Comparison of ENCODE assay signal across 17 cellular contexts in the genomic region with DNA sequence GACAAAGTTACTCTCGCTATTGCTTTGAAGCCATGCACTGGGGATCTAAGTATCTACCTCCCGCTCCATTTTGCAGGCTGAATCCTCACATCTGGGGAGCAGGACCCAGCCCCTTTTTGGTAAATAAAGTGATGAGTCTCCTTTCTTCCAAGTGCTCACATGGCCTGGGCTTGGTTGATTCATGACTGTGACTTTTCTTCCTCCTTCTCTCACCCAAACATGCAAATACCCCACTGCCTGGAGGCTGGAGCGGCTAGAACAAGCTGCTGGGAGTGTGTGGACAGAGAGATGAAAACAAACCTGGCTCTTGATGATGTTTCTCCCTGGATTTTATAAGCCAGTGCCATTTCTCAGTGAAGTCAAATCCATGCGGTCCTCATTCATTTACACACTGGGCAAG.
"Had no signal": no experiment of that assay in that cellular context is flagged by ENCODE, and none has a peak within 500 bp of the region (broad histone marks: within the 10 kb centered on the region; RNA-seq: fewer than 3 reads in every experiment).

No MANE protein-coding gene starts in this region.

- H3K36me3 ChIP-seq: heart right ventricle, neural progenitor cell, pancreas, right lobe of liver, tibial artery, upper lobe of right lung had no signal

- H3K27ac Mint-ChIP-seq: dendritic cell treated with granulocyte-macrophage colony-stimulating factor and Interleukin-4, amounts not matched to agents 40 ng/mL and 50 ng/mL, for 4 days; natural killer cell; neural progenitor cell; progenitor cell of endocrine pancreas; stimulated activated effector memory CD8-positive, alpha-beta T cell treated with anti-CD3 and anti-CD28 coated beads, Interleukin-12 subunit alpha, Interleukin-12 subunit beta, amount 100 ng/mL, for 72 hours; stimulated activated naive CD8-positive, alpha-beta T cell treated with anti-CD3 and anti-CD28 coated beads, Interleukin-15, Interleukin-2, amounts not matched to agents 100 ng/mL and 50 ng/mL, for 24 hours had no signal

- H3K4me3 ChIP-seq: heart right ventricle, neural progenitor cell, pancreas, right lobe of liver, tibial artery, upper lobe of right lung had no signal

- H3K9me3 Mint-ChIP-seq: dendritic cell treated with granulocyte-macrophage colony-stimulating factor and Interleukin-4, amounts not matched to agents 40 ng/mL and 50 ng/mL, for 4 days; natural killer cell; neural progenitor cell; stimulated activated effector memory CD8-positive, alpha-beta T cell treated with anti-CD3 and anti-CD28 coated beads, Interleukin-12 subunit alpha, Interleukin-12 subunit beta, amount 100 ng/mL, for 72 hours; stimulated activated naive CD8-positive, alpha-beta T cell treated with anti-CD3 and anti-CD28 coated beads, Interleukin-15, Interleukin-2, amounts not matched to agents 100 ng/mL and 50 ng/mL, for 24 hours had no signal

- H3K27ac ChIP-seq: heart right ventricle, neural progenitor cell, pancreas, right lobe of liver, tibial artery, upper lobe of right lung had no signal

- H3K9me3 ChIP-seq: heart right ventricle, pancreas, right lobe of liver, tibial artery, upper lobe of right lung had no signal

- H3K4me1 Mint-ChIP-seq: stimulated activated effector memory CD8-positive, alpha-beta T cell treated with anti-CD3 and anti-CD28 coated beads, Interleukin-12 subunit alpha, Interleukin-12 subunit beta, amount 100 ng/mL, for 72 hours had no signal

- H3K4me1 ChIP-seq: pancreas, right lobe of liver, upper lobe of right lung had no signal

- H3K4me3 Mint-ChIP-seq: dendritic cell treated with granulocyte-macrophage colony-stimulating factor and Interleukin-4, amounts not matched to agents 40 ng/mL and 50 ng/mL, for 4 days; natural killer cell; neural progenitor cell; stimulated activated effector memory CD8-positive, alpha-beta T cell treated with anti-CD3 and anti-CD28 coated beads, Interleukin-12 subunit alpha, Interleukin-12 subunit beta, amount 100 ng/mL, for 72 hours; stimulated activated naive CD8-positive, alpha-beta T cell treated with anti-CD3 and anti-CD28 coated beads, Interleukin-15, Interleukin-2, amounts not matched to agents 100 ng/mL and 50 ng/mL, for 24 hours had no signal

- H3K9ac ChIP-seq: neural progenitor cell had no signal

- H3K27me3 ChIP-seq: neural progenitor cell, pancreas, right lobe of liver, upper lobe of right lung had no signal

- H3K4me2 ChIP-seq: neural progenitor cell had no signal

- H3K36me3 Mint-ChIP-seq: natural killer cell; neural progenitor cell; stimulated activated effector memory CD8-positive, alpha-beta T cell treated with anti-CD3 and anti-CD28 coated beads, Interleukin-12 subunit alpha, Interleukin-12 subunit beta, amount 100 ng/mL, for 72 hours had no signal

- DNase-seq: central memory CD4-positive, alpha-beta T cell; heart right ventricle; hypothalamus; mammary epithelial cell; natural killer cell; nucleus accumbens; pancreas; right lobe of liver; stimulated activated CD4-positive, alpha-beta T cell treated with anti-CD3 and anti-CD28 coated beads, Interleukin-4, amount 100 ng/mL, for 1 hour; stimulated activated CD8-positive, alpha-beta memory T cell treated with anti-CD3 and anti-CD28 coated beads, Interleukin-4, amount 100 ng/mL, for 48 hours; tibial artery; upper lobe of right lung had no signal

- H2AFZ ChIP-seq: neural progenitor cell had no signal
